Comparison of ENCODE assay signal across 8 cellular contexts in genomic region chr19:54364775-54365257, GRCh38. TPM values are rescaled to one million over a fixed set of nuclear protein-coding genes. Genes with fewer than 3 reads are reported as not detected.
DNase-seq lines count a peak whose midpoint lies in the region; ATAC-seq lines count a peak whose summit lies in the region.

LAIR1 (minus strand) TSS chr19:54364931; CDS start chr19:54364804, 127 bp downstream.

- no peak for ATAC-seq in GM19324 (IDR thresholded peaks at IDR 0.05; ENCODE audit: low FRiP score, unreplicated experiment)

- H3K36me3 Mint-ChIP-seq in activated CD4-positive, alpha-beta memory T cell treated with anti-CD3 and anti-CD28 coated beads, Interleukin-2, amount 10 ng/mL, durations not matched to agents 7 days and 5 days (ENCODE audit: low read depth), result peaks cover 49% of the 10 kb centered on the region

- H3K4me1 Mint-ChIP-seq in activated CD4-positive, alpha-beta memory T cell treated with anti-CD3 and anti-CD28 coated beads, Interleukin-2, amount 10 ng/mL, durations not matched to agents 7 days and 5 days, result peaks cover 72% of the 10 kb centered on the region

- H3K4me3 Mint-ChIP-seq in activated CD4-positive, alpha-beta memory T cell treated with anti-CD3 and anti-CD28 coated beads, Interleukin-2, amount 10 ng/mL, durations not matched to agents 7 days and 5 days, result peak within 1 kb of the TSS; percentile 87

- H3K27me3 Mint-ChIP-seq in activated CD4-positive, alpha-beta memory T cell treated with anti-CD3 and anti-CD28 coated beads, Interleukin-2, amount 10 ng/mL, durations not matched to agents 7 days and 5 days, result peaks cover 18% of the 10 kb centered on the region

- DNase-seq in KBM-7, result peak; percentile 88
- DNase-seq in activated CD4-positive, alpha-beta memory T cell treated with anti-CD3 and anti-CD28 coated beads, Interleukin-2, amount 10 ng/mL, durations not matched to agents 7 days and 5 days, result peak; percentile 66
- DNase-seq in fibroblast of gingiva (ENCODE audit: low read depth), result peak; percentile 18
- peak; percentile 61 for DNase-seq in stimulated activated CD4-positive, alpha-beta T cell treated with anti-CD3 and anti-CD28 coated beads, Interleukin-1b, Interleukin-23, amount 100 ng/mL, for 48 hours
- DNase-seq in HUDEP-2 (lab: John Stamatoyannopoulos, UW; ENCODE audit: unreplicated experiment in 76 of 76), result no peak
- no peak for DNase-seq in ACHN
- DNase-seq in HCEC 1CT, result no peak

- H3K27ac Mint-ChIP-seq in activated CD4-positive, alpha-beta memory T cell treated with anti-CD3 and anti-CD28 coated beads, Interleukin-2, amount 10 ng/mL, durations not matched to agents 7 days and 5 days, result peak within 1 kb of the TSS; percentile 82

- POLR2A ChIA-PET in activated CD4-positive, alpha-beta memory T cell treated with anti-CD3 and anti-CD28 coated beads, Interleukin-2, amount 10 ng/mL, durations not matched to agents 7 days and 5 days (lab: Charles Lee), result interaction anchor here (0.6 to 4.3 kb wide), 5 partner anchors 12 to 26 kb away, joined by 3 to 38 read pairs (median 4); no protein-coding TSS in a partner anchor

- CTCF ChIA-PET in activated CD4-positive, alpha-beta memory T cell treated with anti-CD3 and anti-CD28 coated beads, Interleukin-2, amount 10 ng/mL, durations not matched to agents 7 days and 5 days (lab: Charles Lee), result interaction anchor here (0.8 to 1.6 kb wide), 3 partner anchors 21 to 196 kb away, joined by 3 to 11 read pairs (median 3); no protein-coding TSS in a partner anchor

- H3K9me3 Mint-ChIP-seq in activated CD4-positive, alpha-beta memory T cell treated with anti-CD3 and anti-CD28 coated beads, Interleukin-2, amount 10 ng/mL, durations not matched to agents 7 days and 5 days, result no peaks in the 10 kb centered on the region

- in situ Hi-C loops in KBM-7 (cut with MboI; ENCODE audit: low pct_unique_long_range_greater_than_20kb, low sequenced_read_pairs), result no loop called here
- in situ Hi-C loops in ACHN (cut with HindIII; ENCODE audit: low pct_ligation_motif_present, low pct_unique_long_range_greater_than_20kb, low sequenced_read_pairs), result no loop called here

RNA-seq across cellular contexts. Expression of gene LAIR1, which starts in this region (rescaled TPM):
- 10 to 100 TPM; 56.6 to 59.0 TPM for total RNA-seq in activated CD4-positive, alpha-beta memory T cell treated with anti-CD3 and anti-CD28 coated beads, Interleukin-2, amount 10 ng/mL, durations not matched to agents 7 days and 5 days

Comparison
In these comparisons a context has a peak if more than half of its experiments do, and no peak if none do; other contexts are left out.
1. DNase-seq: peak in KBM-7 (single experiment), activated CD4-positive, alpha-beta memory T cell treated with anti-CD3 and anti-CD28 coated beads, Interleukin-2, amount 10 ng/mL, durations not matched to agents 7 days and 5 days (single experiment), fibroblast of gingiva (single experiment) and stimulated activated CD4-positive, alpha-beta T cell treated with anti-CD3 and anti-CD28 coated beads, Interleukin-1b, Interleukin-23, amount 100 ng/mL, for 48 hours (single experiment); none in HUDEP-2 (0 of 76), ACHN (single experiment) and HCEC 1CT (single experiment).